8 cellular contexts compared by ENCODE assay signal in the genomic region with DNA sequence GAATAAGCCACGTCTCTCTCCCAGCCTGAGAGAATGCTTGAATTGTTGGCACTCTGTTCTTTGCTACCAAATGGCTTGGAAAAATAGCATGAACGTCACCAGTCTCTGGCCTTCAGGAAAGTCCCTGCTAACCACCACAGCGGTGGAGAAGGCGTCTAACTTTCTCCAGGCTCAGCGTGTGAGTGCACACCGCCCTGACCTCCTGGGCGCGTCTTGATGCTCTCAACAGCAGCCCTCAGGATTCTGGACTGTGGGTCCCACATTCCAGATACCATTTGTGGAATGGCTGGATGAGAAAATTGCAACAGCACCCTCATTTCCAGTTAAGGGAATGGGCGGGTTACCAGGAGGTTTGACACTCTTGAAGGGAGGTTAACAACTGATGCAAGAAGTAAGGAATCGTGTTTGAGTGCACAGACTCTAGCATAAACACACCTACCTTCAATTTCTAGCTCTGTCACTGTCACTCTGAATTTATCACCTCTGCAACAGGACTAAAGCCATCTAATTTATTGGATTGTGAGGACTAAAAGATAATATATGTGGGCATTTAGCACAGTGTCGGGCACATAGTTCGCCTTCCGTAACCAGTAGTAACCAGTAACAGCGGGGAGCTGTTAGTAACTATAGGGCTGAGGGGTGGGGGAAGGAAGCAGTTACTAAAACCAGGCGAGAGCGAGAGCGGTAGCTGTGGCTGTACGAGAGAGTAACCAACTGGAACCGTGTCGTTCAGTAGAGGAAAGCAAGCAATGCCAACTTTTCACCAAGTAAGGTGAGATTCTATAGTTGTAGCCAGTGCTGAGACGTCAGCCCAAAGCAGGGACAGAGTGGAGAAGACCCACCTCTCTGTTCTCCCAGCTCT. TPM values are rescaled to one million over a fixed set of nuclear protein-coding genes. Genes with fewer than 3 reads are reported as not detected.
DNase-seq lines count a peak whose midpoint lies in the region; ATAC-seq and TF ChIP-seq lines count a peak whose summit lies in the region.

No MANE protein-coding gene starts in this region.

- H3K4me1 Mint-ChIP-seq in effector memory CD8-positive, alpha-beta T cell (ENCODE audit: low read depth in 2 of 2) = peaks cover 23 to 27% of the 10 kb centered on the region in 2 donors
- peaks cover 22% of the 10 kb centered on the region for H3K4me1 Mint-ChIP-seq in neural crest cell

- H3K9me3 Mint-ChIP-seq in effector memory CD8-positive, alpha-beta T cell = no peaks in the 10 kb centered on the region
- peaks cover 3% of the 10 kb centered on the region for H3K9me3 Mint-ChIP-seq in neural crest cell

- peak overlapping the region; percentile 86 for H3K4me3 ChIP-seq in A673 (ENCODE audit: low read depth, low read length, poor library complexity, severe bottlenecking)
- H3K4me3 ChIP-seq in WI38 (ENCODE audit: low read depth, low read length) = peak overlapping the region; percentile 67

- H3K27ac Mint-ChIP-seq in effector memory CD8-positive, alpha-beta T cell = peak overlapping the region; percentile 98 to 99
- no peak overlapping the region for H3K27ac Mint-ChIP-seq in neural crest cell (ENCODE audit: unreplicated experiment)

- ATAC-seq in GM19023 (IDR thresholded peaks at IDR 0.05; ENCODE audit: unreplicated experiment) (peak; percentile 53), HG03139 (IDR thresholded peaks at IDR 0.05; ENCODE audit: unreplicated experiment) (peak; percentile 57)
- peak; percentile 61 for ATAC-seq in effector memory CD8-positive, alpha-beta T cell (replicated peaks)

- H3K9me3 ChIP-seq in A673 (ENCODE audit: low read depth, low read length, poor library complexity, severe bottlenecking) = no peaks in the 10 kb centered on the region

- H3K36me3 ChIP-seq in A673 (ENCODE audit: insufficient read depth, low read length, poor library complexity, severe bottlenecking) = peaks cover 3% of the 10 kb centered on the region

- no peaks in the 10 kb centered on the region for H3K27me3 Mint-ChIP-seq in effector memory CD8-positive, alpha-beta T cell
- H3K27me3 Mint-ChIP-seq in neural crest cell (ENCODE audit: low read depth) = peaks cover 8% of the 10 kb centered on the region

- H3K27ac ChIP-seq in A673 (ENCODE audit: low read depth, low read length, poor library complexity, severe bottlenecking) = peak overlapping the region; percentile 85

- CTCF ChIA-PET in A673 (lab: Charles Lee) = interaction anchor here (0.7 kb wide), 1 partner anchor 12 kb away, joined by 4 read pairs; no protein-coding TSS in a partner anchor

- POLR2A ChIA-PET in A673 (lab: Charles Lee; ENCODE audit: low non-redundant PET) = no interaction called here

- peak overlapping the region; percentile 86 to 93 for H3K4me3 Mint-ChIP-seq in effector memory CD8-positive, alpha-beta T cell
- H3K4me3 Mint-ChIP-seq in neural crest cell = peak overlapping the region; percentile 96

- H3K27me3 ChIP-seq in A673 (replicated peaks; ENCODE audit: insufficient read depth, low read depth, low read length, poor library complexity) = no peaks in the 10 kb centered on the region

- H3K36me3 Mint-ChIP-seq in effector memory CD8-positive, alpha-beta T cell (ENCODE audit: insufficient read depth) = peaks cover 25% of the 10 kb centered on the region
- H3K36me3 Mint-ChIP-seq in neural crest cell (ENCODE audit: low read depth) = peaks cover 24% of the 10 kb centered on the region

- DNase-seq in A673 (ENCODE audit: low spot score) (no peak), neural crest cell (ENCODE audit: low read depth, low spot score) (no peak), cortex of kidney (lab: John Stamatoyannopoulos, UW) (no peak), cerebellar cortex (ENCODE audit: low spot score) (no peak)
- peak; percentile 47 to 53 (median 53) for DNase-seq in effector memory CD8-positive, alpha-beta T cell

- intact Hi-C loops in A673 (cut with micrococcal nuclease; ENCODE audit: unreplicated experiment) = no loop called here

- H3K4me1 ChIP-seq in A673 (ENCODE audit: insufficient read depth, low read length, poor library complexity, severe bottlenecking) = peaks cover 11% of the 10 kb centered on the region

- TSS peak; percentile 97 for BruUV-seq in A673 (replicated peaks; lab: Mats Ljungman, UMichigan)

- TF ChIP-seq CTCF in A673 (conservative IDR thresholded peaks at IDR 0.05; ENCODE audit: low read depth, low read length) (no peak), WI38 (IDR thresholded peaks at IDR 0.05; ENCODE audit: low read depth, low read length) (no peak), neural crest cell (conservative IDR thresholded peaks at IDR 0.05) (no peak)

RNA-seq across cellular contexts. Expression of a gene that starts 0.8 kb away (rescaled TPM):
- total RNA-seq in A673 (2021) = 30.9 and 38.4 TPM in 2 replicates
- 24.2 and 24.6 TPM in 2 replicates for total RNA-seq in neural crest cell

RNA-seq across cellular contexts. Expression of a gene that starts 11.8 kb away (rescaled TPM):
- total RNA-seq in A673 (2021) (0.33 and 0.62 TPM in 2 replicates), neural crest cell (not detected in 2 replicates)

Comparison
In these comparisons a context has a peak if more than half of its experiments do, and no peak if none do; other contexts are left out.
1. DNase-seq: peak in effector memory CD8-positive, alpha-beta T cell (3 of 3); none in A673 (single experiment), neural crest cell (single experiment), cortex of kidney (single experiment) and cerebellar cortex (single experiment).
2. Peak in every context shown above with its lines, with median percentiles within 50 percentile points of each other: ATAC-seq.